In the genomic region with DNA sequence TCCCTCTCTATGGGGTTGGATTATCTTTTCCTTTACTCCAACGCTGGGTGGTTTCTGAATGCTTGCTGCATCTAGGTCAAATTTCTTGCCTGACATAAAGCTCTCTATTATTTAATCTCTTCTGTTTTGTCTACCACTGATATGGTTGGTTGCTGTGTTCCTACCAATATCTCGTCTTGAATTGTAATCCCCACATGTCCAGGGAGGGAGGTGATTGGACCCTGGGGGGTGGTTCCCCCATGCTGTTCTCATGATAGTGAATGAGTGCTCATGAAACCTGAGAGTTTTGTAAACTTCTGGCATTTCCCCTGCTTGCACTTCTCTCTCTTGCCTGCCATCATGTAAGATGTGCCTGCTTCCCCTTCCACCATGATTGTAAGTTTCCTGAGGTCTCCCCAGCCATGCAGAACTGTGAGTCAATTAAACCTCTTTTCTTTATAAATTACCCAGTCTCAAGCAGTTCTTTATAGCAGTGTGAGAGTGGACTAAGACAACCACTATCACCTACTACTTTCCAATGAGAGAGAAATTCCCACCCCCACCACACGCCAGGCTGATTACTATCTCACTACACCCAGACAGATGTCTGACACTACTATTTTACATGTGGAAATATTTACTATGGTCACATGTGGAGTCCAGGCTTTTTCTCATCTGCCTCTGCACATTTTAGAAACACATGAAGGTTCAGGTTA, we compare ENCODE assay signal across 24 cellular contexts.
"Had no signal": no experiment of that assay in that cellular context is flagged by ENCODE, and none has a peak within 500 bp of the region (broad histone marks: within the 10 kb centered on the region; RNA-seq: fewer than 3 reads in every experiment).

No MANE protein-coding gene starts in this region.

- DNase-seq: colonic mucosa; dermis blood vessel endothelial cell; erythroblast; foreskin keratinocyte; head of caudate nucleus; kidney; left cardiac atrium; left ventricle myocardium superior; naive thymus-derived CD4-positive, alpha-beta T cell; occipital lobe; pancreas; right cardiac atrium; small intestine; stimulated activated CD4-positive, alpha-beta T cell treated with anti-CD3 and anti-CD28 coated beads, Interleukin-12 subunit alpha, Interleukin-12 subunit beta, amount 100 ng/mL, for 4 hours; stimulated activated CD4-positive, alpha-beta T cell treated with anti-CD3 and anti-CD28 coated beads, Interleukin-2, amount 100 ng/mL, for 48 hours; stimulated activated naive CD8-positive, alpha-beta T cell treated with anti-CD3 and anti-CD28 coated beads, Interleukin-15, Interleukin-2, amounts not matched to agents 100 U/mL and 50 U/mL, for 24 hours; thyroid gland; upper lobe of left lung; uterus had no signal

- H3K27me3 ChIP-seq: colonic mucosa, foreskin keratinocyte, hepatocyte, neural progenitor cell, pancreas, suprapubic skin, thyroid gland, upper lobe of left lung, uterus had no signal

- H3K4me3 ChIP-seq: colonic mucosa, hepatocyte, lung, neural progenitor cell, pancreas, suprapubic skin, thyroid gland, upper lobe of left lung, uterus had no signal

- H3K27ac ChIP-seq: colonic mucosa, foreskin keratinocyte, hepatocyte, neural progenitor cell, pancreas, suprapubic skin, thyroid gland, upper lobe of left lung, uterus had no signal

- H3K27ac Mint-ChIP-seq: neural progenitor cell, progenitor cell of endocrine pancreas had no signal

- H3K4me3 Mint-ChIP-seq: naive thymus-derived CD4-positive, alpha-beta T cell; neural progenitor cell had no signal

- H3K4me1 ChIP-seq: colonic mucosa, neural progenitor cell, pancreas, thyroid gland, upper lobe of left lung, uterus had no signal

- H3K9ac ChIP-seq: neural progenitor cell had no signal

- H3K27me3 Mint-ChIP-seq: naive thymus-derived CD4-positive, alpha-beta T cell; progenitor cell of endocrine pancreas had no signal

- H3K36me3 ChIP-seq: colonic mucosa, neural progenitor cell, pancreas, suprapubic skin, thyroid gland, upper lobe of left lung, uterus had no signal

- H3K9me3 Mint-ChIP-seq: neural progenitor cell had no signal

- ATAC-seq: foreskin keratinocyte; left cardiac atrium; left ventricle myocardium superior; naive thymus-derived CD4-positive, alpha-beta T cell; pancreas; right cardiac atrium; stimulated activated naive CD8-positive, alpha-beta T cell treated with anti-CD3 and anti-CD28 coated beads, Interleukin-15, Interleukin-2, amounts not matched to agents 100 U/mL and 50 U/mL, for 24 hours had no signal

- H3K79me2 ChIP-seq: hepatocyte had no signal

- H2AFZ ChIP-seq: hepatocyte, neural progenitor cell had no signal

- H3K4me2 ChIP-seq: hepatocyte, neural progenitor cell had no signal

- H3K36me3 Mint-ChIP-seq: neural progenitor cell had no signal

- H3K4me1 Mint-ChIP-seq: neural progenitor cell had no signal

- H3K9me3 ChIP-seq: colonic mucosa, pancreas, suprapubic skin, thyroid gland, upper lobe of left lung, uterus had no signal
